8 cellular contexts compared by ENCODE assay signal in the genomic region with DNA sequence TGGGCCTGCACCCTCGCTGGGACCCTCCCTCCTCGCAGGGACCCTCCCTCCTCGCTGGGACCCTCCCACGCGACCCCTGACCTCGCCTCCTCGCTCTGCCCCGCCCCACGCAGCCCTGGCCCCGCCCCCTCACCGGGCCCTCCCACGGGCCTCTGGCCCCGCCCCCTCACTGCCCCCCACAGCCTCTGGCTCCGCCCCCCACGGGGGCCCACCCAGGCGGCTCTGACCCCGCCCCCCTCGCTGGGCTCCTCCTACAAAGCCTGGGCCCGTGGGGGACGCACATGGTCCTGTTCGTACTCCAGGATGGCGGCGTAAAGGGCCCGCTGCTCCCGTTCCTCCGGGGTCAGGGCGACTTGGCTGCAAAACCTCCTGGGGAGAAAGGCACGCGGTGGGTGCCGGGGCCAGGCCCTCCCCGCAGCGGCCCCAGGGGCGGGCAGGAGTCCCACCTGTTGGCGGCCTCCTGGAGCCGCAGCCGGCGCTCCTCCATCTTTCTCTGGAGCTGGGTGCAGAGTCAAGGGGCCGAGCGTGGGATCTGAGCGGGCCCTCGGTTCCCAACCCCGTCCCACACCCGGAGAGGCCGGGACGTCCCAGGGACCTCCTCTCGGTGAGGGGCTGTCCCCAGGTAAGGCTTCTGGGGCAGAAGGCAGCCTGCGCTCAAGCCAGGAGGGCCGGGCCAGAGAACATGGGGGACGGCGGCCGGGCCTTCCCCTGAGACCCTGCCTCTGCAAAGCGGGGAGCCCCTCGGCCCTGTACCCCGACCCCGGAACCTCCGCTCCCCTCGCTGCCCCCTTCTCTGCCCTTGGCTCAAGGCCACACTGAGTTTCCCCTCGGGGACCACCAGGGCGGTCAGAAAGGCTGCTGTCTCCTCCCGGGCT. TPM values are rescaled to one million over a fixed set of nuclear protein-coding genes. Genes with fewer than 3 reads are reported as not detected.
DNase-seq lines count a peak whose midpoint lies in the region; ATAC-seq, FAIRE-seq and TF ChIP-seq lines count a peak whose summit lies in the region.

No MANE protein-coding gene starts in this region.

- H3K36me3 ChIP-seq in CD4-positive, alpha-beta memory T cell (ENCODE audit: insufficient read depth, low read length), result no peaks in the 10 kb centered on the region
- no peaks in the 10 kb centered on the region; the same call in 1 of the 2 replicates for H3K36me3 ChIP-seq in GM23338 (ENCODE audit: insufficient read depth)

- H3F3A ChIP-seq in GM23338 (replicated peaks; ENCODE audit: low read depth), result 0 out of 2 replicates have a peak, but pooled peaks cover 5% of the 10 kb centered on the region

- H3K27me3 Mint-ChIP-seq in CD4-positive, alpha-beta memory T cell, result peaks cover 0 to 1% of the 10 kb centered on the region in 2 donors
- H3K27me3 Mint-ChIP-seq in GM23338 (ENCODE audit: insufficient read depth, low read depth, poor library complexity) (peaks cover 30% of the 10 kb centered on the region), glutamatergic neuron (ENCODE audit: unreplicated experiment) (peaks cover 2% of the 10 kb centered on the region)
- no peaks in the 10 kb centered on the region for H3K27me3 Mint-ChIP-seq in activated T-helper 17 cell treated with anti-CD3 and anti-CD28 coated beads, Interleukin-2, amount 50 U/mL, for 72 hours

- peaks cover 6% of the 10 kb centered on the region for H3K79me2 ChIP-seq in GM23338 (replicated peaks; ENCODE audit: insufficient read depth)

- POLR2A ChIA-PET in CD4-positive, alpha-beta memory T cell (lab: Charles Lee; ENCODE audit: partially characterized antibody), result interaction anchor here (0.9 to 6.8 kb wide), 3 partner anchors 12 to 50 kb away, joined by 3 to 42 read pairs (median 3); no protein-coding TSS in a partner anchor

- H3K27me3 ChIP-seq in CD4-positive, alpha-beta memory T cell (ENCODE audit: insufficient read depth, low read length), result no peaks in the 10 kb centered on the region
- peaks cover 20% of the 10 kb centered on the region for H3K27me3 ChIP-seq in GM23338 (ENCODE audit: insufficient read depth)

- ATAC-seq in GM23338 (peak; percentile 62), GM21526 (IDR thresholded peaks at IDR 0.05; ENCODE audit: low FRiP score, unreplicated experiment) (no peak)
- peak; percentile 78 for ATAC-seq in activated T-helper 17 cell treated with anti-CD3 and anti-CD28 coated beads, Interleukin-2, amount 50 U/mL, for 72 hours (replicated peaks)

- DNase-seq in CD4-positive, alpha-beta memory T cell, result peak; percentile 45 to 55 (median 51)
- DNase-seq in GM23338 (ENCODE audit: low spot score) (peak; percentile 82), RCC 7860 (ENCODE audit: low spot score) (peak; percentile 10), glutamatergic neuron (peak; percentile 70), NCI-H748 treated with DMSO at 0.1 percent for 48 hours (lab: John Stamatoyannopoulos, UW) (no peak)

- H3K9me3 ChIP-seq in CD4-positive, alpha-beta memory T cell (ENCODE audit: control insufficient read depth in 1 of 2, low read length in 2 of 2), result no peaks in the 10 kb centered on the region

- H3K9me2 ChIP-seq in GM23338 (ENCODE audit: insufficient read depth), result no peaks in the 10 kb centered on the region

- peak overlapping the region in 1 of 2 donors; percentile 54 for H3K4me3 ChIP-seq in CD4-positive, alpha-beta memory T cell (ENCODE audit: low read length in 2 of 2)
- H3K4me3 ChIP-seq in GM23338 (peak overlapping the region; percentile 92), skin epidermis (peak overlapping the region; percentile 25 to 58 (median 38))

- H3K4me3 Mint-ChIP-seq in CD4-positive, alpha-beta memory T cell, result peak overlapping the region in 6 of 8 donors; percentile 44 to 68 (median 55)
- H3K4me3 Mint-ChIP-seq in GM23338 (peak overlapping the region; percentile 86), glutamatergic neuron (ENCODE audit: unreplicated experiment) (peak overlapping the region; percentile 55)
- H3K4me3 Mint-ChIP-seq in activated T-helper 17 cell treated with anti-CD3 and anti-CD28 coated beads, Interleukin-2, amount 50 U/mL, for 72 hours, result peak overlapping the region; percentile 66

- H3K27ac ChIP-seq in CD4-positive, alpha-beta memory T cell (ENCODE audit: low read depth, low read length), result no peak overlapping the region
- H3K27ac ChIP-seq in GM23338 (ENCODE audit: low read depth) (no peak overlapping the region), skin epidermis (peak overlapping the region in 10 of 21 experiments; percentile 3 to 67 (median 40))

- H2AFZ ChIP-seq in GM23338, result peak overlapping the region; percentile 91

- FAIRE-seq in RCC 7860 (lab: Jason Lieb, UNC), result no peak

- intact Hi-C loops in CD4-positive, alpha-beta memory T cell (cut with micrococcal nuclease), result loop anchor here (1.0 kb wide), 1 partner anchor 9 kb away; the partner anchor contains the start of gene ZNF276

- peaks cover 0 to 7% (median 1%) of the 10 kb centered on the region in 4 donors for H3K4me1 Mint-ChIP-seq in CD4-positive, alpha-beta memory T cell
- H3K4me1 Mint-ChIP-seq in GM23338 (peaks cover 10% of the 10 kb centered on the region), glutamatergic neuron (ENCODE audit: low read depth, unreplicated experiment) (peaks cover 2% of the 10 kb centered on the region)
- peaks cover 5% of the 10 kb centered on the region for H3K4me1 Mint-ChIP-seq in activated T-helper 17 cell treated with anti-CD3 and anti-CD28 coated beads, Interleukin-2, amount 50 U/mL, for 72 hours

- CTCF ChIA-PET in CD4-positive, alpha-beta memory T cell (lab: Charles Lee; ENCODE audit: partially characterized antibody), result interaction anchor here (1.1 to 15.1 kb wide), 3 partner anchors 11 to 80 kb away, joined by 3 to 293 read pairs (median 3); no protein-coding TSS in a partner anchor

- H3K4me2 ChIP-seq in GM23338, result peak overlapping the region; percentile 88

- H3K4me1 ChIP-seq in CD4-positive, alpha-beta memory T cell (ENCODE audit: insufficient read depth, low read length), result peaks cover 9% of the 10 kb centered on the region
- H3K4me1 ChIP-seq in GM23338 (ENCODE audit: insufficient read depth), result peaks cover 8% of the 10 kb centered on the region

- H3K9me3 Mint-ChIP-seq in CD4-positive, alpha-beta memory T cell, result peaks cover 0 to 2% (median 0%) of the 10 kb centered on the region in 8 donors
- H3K9me3 Mint-ChIP-seq in GM23338, result no peaks in the 10 kb centered on the region
- no peaks in the 10 kb centered on the region for H3K9me3 Mint-ChIP-seq in activated T-helper 17 cell treated with anti-CD3 and anti-CD28 coated beads, Interleukin-2, amount 50 U/mL, for 72 hours
- no peaks in the 10 kb centered on the region for H3K9me3 Mint-ChIP-seq in glutamatergic neuron (ENCODE audit: unreplicated experiment)

- H3K27ac Mint-ChIP-seq in CD4-positive, alpha-beta memory T cell, result peak overlapping the region in 1 of 7 donors; percentile 76
- H3K27ac Mint-ChIP-seq in GM23338, result no peak overlapping the region
- H3K27ac Mint-ChIP-seq in activated T-helper 17 cell treated with anti-CD3 and anti-CD28 coated beads, Interleukin-2, amount 50 U/mL, for 72 hours, result no peak overlapping the region
- H3K27ac Mint-ChIP-seq in glutamatergic neuron (ENCODE audit: unreplicated experiment), result no peak overlapping the region

- TF ChIP-seq CTCF in GM23338 (conservative IDR thresholded peaks at IDR 0.05; ENCODE audit: low read depth in 2 of 2) (no peak), glutamatergic neuron (IDR thresholded peaks at IDR 0.05; ENCODE audit: partially characterized antibody, unreplicated experiment) (no peak)

- H3K36me3 Mint-ChIP-seq in CD4-positive, alpha-beta memory T cell, result no peaks in the 10 kb centered on the region
- H3K36me3 Mint-ChIP-seq in GM23338 (ENCODE audit: low read depth) (peaks cover 26% of the 10 kb centered on the region), glutamatergic neuron (ENCODE audit: unreplicated experiment) (no peaks in the 10 kb centered on the region)
- H3K36me3 Mint-ChIP-seq in activated T-helper 17 cell treated with anti-CD3 and anti-CD28 coated beads, Interleukin-2, amount 50 U/mL, for 72 hours (ENCODE audit: low read depth), result peaks cover 13% of the 10 kb centered on the region

- H4K20me1 ChIP-seq in GM23338 (replicated peaks; ENCODE audit: insufficient read depth), result peaks cover 20% of the 10 kb centered on the region

RNA-seq across cellular contexts. Expression of gene VPS9D1, which starts 8.9 kb away (rescaled TPM):
- 10 to 100 TPM; 13.0 to 13.6 TPM for total RNA-seq in CD4-positive, alpha-beta memory T cell
- 1 to 10 TPM in 1 of 2 donors, under 1 TPM in 1; 0.48 to 1.0 TPM for polyA plus RNA-seq in CD4-positive, alpha-beta memory T cell
- total RNA-seq in GM23338 (2014; rRNA removed; shearing (Covaris generic)), result 1.8 and 2.1 TPM in 2 replicates
- 2.0 and 2.2 TPM in 2 replicates for polyA plus RNA-seq in GM23338 (2016; fragmentation: Nextera tagmentation; extraction: Ambion mirVana)
- 1 to 10 TPM; 1.7 to 4.1 TPM for total RNA-seq in activated T-helper 17 cell treated with anti-CD3 and anti-CD28 coated beads, Interleukin-2, amount 50 U/mL, for 72 hours
- total RNA-seq in glutamatergic neuron (ENCODE audit: unreplicated experiment), result 19.5 TPM

RNA-seq across cellular contexts. Expression of gene ZNF276, which starts 9.5 kb away (rescaled TPM):
- total RNA-seq in CD4-positive, alpha-beta memory T cell, result 100 to 1,000 TPM; 141 to 143 TPM
- 10 to 100 TPM in 1 of 2 donors, 1 to 10 TPM in 1; 9.5 to 53.7 TPM for polyA plus RNA-seq in CD4-positive, alpha-beta memory T cell
- total RNA-seq in GM23338 (2014; rRNA removed; shearing (Covaris generic)), result 12.7 and 15.6 TPM in 2 replicates
- 3.4 and 4.3 TPM in 2 replicates for polyA plus RNA-seq in GM23338 (2016; fragmentation: Nextera tagmentation; extraction: Ambion mirVana)
- 10 to 100 TPM; 24.7 to 31.1 TPM for total RNA-seq in activated T-helper 17 cell treated with anti-CD3 and anti-CD28 coated beads, Interleukin-2, amount 50 U/mL, for 72 hours
- total RNA-seq in glutamatergic neuron (ENCODE audit: unreplicated experiment), result 20.8 TPM

RNA-seq across cellular contexts. Expression of gene SPATA2L, which starts 10.3 kb away (rescaled TPM):
- 10 to 100 TPM; 12.7 to 13.1 TPM for total RNA-seq in CD4-positive, alpha-beta memory T cell
- polyA plus RNA-seq in CD4-positive, alpha-beta memory T cell, result 10 to 100 TPM in 1 of 2 donors, 1 to 10 TPM in 1; 5.4 to 13.0 TPM
- total RNA-seq in GM23338 (2014; rRNA removed; shearing (Covaris generic)), result 23.4 and 26.2 TPM in 2 replicates
- polyA plus RNA-seq in GM23338 (2016; fragmentation: Nextera tagmentation; extraction: Ambion mirVana), result 6.9 and 11.1 TPM in 2 replicates
- 1 to 10 TPM; 4.4 to 5.0 TPM for total RNA-seq in activated T-helper 17 cell treated with anti-CD3 and anti-CD28 coated beads, Interleukin-2, amount 50 U/mL, for 72 hours
- 18.6 TPM for total RNA-seq in glutamatergic neuron (ENCODE audit: unreplicated experiment)

RNA-seq across cellular contexts. Expression of gene CDK10, which starts 25.3 kb away (rescaled TPM):
- total RNA-seq in CD4-positive, alpha-beta memory T cell, result 100 to 1,000 TPM; 134 to 140 TPM
- 10 to 100 TPM; 24.8 to 33.5 TPM for polyA plus RNA-seq in CD4-positive, alpha-beta memory T cell
- 53.2 and 64.6 TPM in 2 replicates for total RNA-seq in GM23338 (2014; rRNA removed; shearing (Covaris generic))
- polyA plus RNA-seq in GM23338 (2016; fragmentation: Nextera tagmentation; extraction: Ambion mirVana), result 79.0 and 88.0 TPM in 2 replicates
- total RNA-seq in activated T-helper 17 cell treated with anti-CD3 and anti-CD28 coated beads, Interleukin-2, amount 50 U/mL, for 72 hours, result 10 to 100 TPM; 81.1 to 98.8 TPM
- 56.9 TPM for total RNA-seq in glutamatergic neuron (ENCODE audit: unreplicated experiment)

RNA-seq across cellular contexts. Expression of gene SPATA33, which starts 54.2 kb away (rescaled TPM):
- 10 to 100 TPM in 1 of 2 experiments, 1 to 10 TPM in 1; 8.6 to 10.5 TPM for total RNA-seq in CD4-positive, alpha-beta memory T cell
- 1 to 10 TPM; 2.5 to 5.7 TPM for polyA plus RNA-seq in CD4-positive, alpha-beta memory T cell
- total RNA-seq in GM23338 (2014; rRNA removed; shearing (Covaris generic)), result 5.8 and 6.6 TPM in 2 replicates
- polyA plus RNA-seq in GM23338 (2016; fragmentation: Nextera tagmentation; extraction: Ambion mirVana), result 13.9 and 17.4 TPM in 2 replicates
- 10 to 100 TPM; 13.3 to 21.5 TPM for total RNA-seq in activated T-helper 17 cell treated with anti-CD3 and anti-CD28 coated beads, Interleukin-2, amount 50 U/mL, for 72 hours
- total RNA-seq in glutamatergic neuron (ENCODE audit: unreplicated experiment), result 18.0 TPM
